Comparison of ENCODE assay signal across 1 cellular context in genomic region chr7:30263090-30263710, GRCh38.
TF ChIP-seq lines count a peak whose summit lies in the region.

No MANE protein-coding gene starts in this region.

TF ChIP-seq in GM23338, 12 proteins besides CTCF, POLR2A, EP300 and RAD21 (continued from another document):
- no peak for TF ChIP-seq REST (IDR thresholded peaks at IDR 0.05; ENCODE audit: unreplicated experiment)
- TF ChIP-seq POLR2AphosphoS5 (IDR thresholded peaks at IDR 0.05; ENCODE audit: low read depth) = no peak
- no peak for TF ChIP-seq ZNF114 (CRISPR knock-in tag; IDR thresholded peaks at IDR 0.05)
- no peak for TF ChIP-seq ZNF331 (CRISPR knock-in tag; IDR thresholded peaks at IDR 0.05; ENCODE audit: low read depth)
